In the genomic region with DNA sequence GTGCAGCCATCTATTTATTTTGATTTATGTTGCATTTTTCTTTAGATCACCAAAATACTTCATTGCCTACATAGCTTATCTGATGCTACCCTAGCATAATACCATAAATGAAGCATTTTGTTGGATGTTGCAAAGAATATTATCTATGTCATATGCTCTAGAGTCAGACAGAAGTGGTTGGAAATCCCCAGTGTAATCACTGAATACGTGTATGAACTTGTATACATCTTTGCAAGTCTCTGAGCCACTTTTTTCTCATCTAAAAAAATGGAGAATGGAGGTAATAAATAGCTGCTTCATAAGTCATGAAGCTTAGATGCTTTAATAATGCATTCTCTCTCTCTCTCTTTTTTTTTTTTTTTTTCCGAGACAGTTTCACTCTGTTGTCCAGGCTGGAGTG, we compare ENCODE assay signal across 20 cellular contexts. TPM values are rescaled to one million over a fixed set of nuclear protein-coding genes. Genes with fewer than 3 reads are reported as not detected.
A peak's percentile ranks its signal among the peaks of the same experiment; 100 is the strongest.
DNase-seq lines count a peak whose midpoint lies in the region; ATAC-seq lines count a peak whose summit lies in the region.
"Had no signal": no experiment of that assay in that cellular context is flagged by ENCODE, and none has a peak within 500 bp of the region (broad histone marks: within the 10 kb centered on the region; RNA-seq: fewer than 3 reads in every experiment).

No MANE protein-coding gene starts in this region.

- peak overlapping the region; percentile 100 for H3K27ac ChIP-seq in KOPT-K1 (ENCODE audit: low read depth, low read length, poor library complexity, severe bottlenecking)
- H3K27ac ChIP-seq in naive thymus-derived CD4-positive, alpha-beta T cell (ENCODE audit: low read depth, low read length): peak overlapping the region; percentile 98
- H3K27ac ChIP-seq: 22Rv1, GM23248, HL-60, KMS-11 had no signal

- intact Hi-C loops in naive thymus-derived CD4-positive, alpha-beta T cell (cut with micrococcal nuclease): no loop called here

- ATAC-seq in activated naive CD8-positive, alpha-beta T cell treated with anti-CD3 and anti-CD28 coated beads, Interleukin-2, amount 10 ng/mL, durations not matched to agents 7 days and 5 days (ENCODE audit: low read depth): no peak
- peak; percentile 58 for ATAC-seq in naive thymus-derived CD4-positive, alpha-beta T cell
- no peak for ATAC-seq in GM18519 (IDR thresholded peaks at IDR 0.05; ENCODE audit: low FRiP score, unreplicated experiment)

- H3K4me1 Mint-ChIP-seq in T-helper 1 cell treated with Interleukin-12 subunit alpha and Interleukin-12 subunit beta and Interleukin-4 antibody, amounts not matched to agents 30 μg/mL and 1 μg/mL, for 36 hours (ENCODE audit: low read depth): peaks cover 83% of the 10 kb centered on the region
- peaks cover 79% of the 10 kb centered on the region for H3K4me1 Mint-ChIP-seq in activated naive CD8-positive, alpha-beta T cell treated with anti-CD3 and anti-CD28 coated beads, Interleukin-2, amount 10 ng/mL, durations not matched to agents 7 days and 5 days
- peaks cover 66 to 99% (median 95%) of the 10 kb centered on the region in 7 donors for H3K4me1 Mint-ChIP-seq in naive thymus-derived CD4-positive, alpha-beta T cell

- H3K27ac Mint-ChIP-seq in T-helper 1 cell treated with Interleukin-12 subunit alpha and Interleukin-12 subunit beta and Interleukin-4 antibody, amounts not matched to agents 30 μg/mL and 1 μg/mL, for 36 hours: peak overlapping the region; percentile 92
- H3K27ac Mint-ChIP-seq in activated naive CD8-positive, alpha-beta T cell treated with anti-CD3 and anti-CD28 coated beads, Interleukin-2, amount 10 ng/mL, durations not matched to agents 7 days and 5 days: peak overlapping the region; percentile 82
- peak overlapping the region; percentile 92 to 99 (median 98) for H3K27ac Mint-ChIP-seq in naive thymus-derived CD4-positive, alpha-beta T cell

- H3K36me3 Mint-ChIP-seq in T-helper 1 cell treated with Interleukin-12 subunit alpha and Interleukin-12 subunit beta and Interleukin-4 antibody, amounts not matched to agents 30 μg/mL and 1 μg/mL, for 36 hours (ENCODE audit: low read depth): peaks cover 71% of the 10 kb centered on the region
- peaks cover 68% of the 10 kb centered on the region for H3K36me3 Mint-ChIP-seq in activated naive CD8-positive, alpha-beta T cell treated with anti-CD3 and anti-CD28 coated beads, Interleukin-2, amount 10 ng/mL, durations not matched to agents 7 days and 5 days
- H3K36me3 Mint-ChIP-seq in naive thymus-derived CD4-positive, alpha-beta T cell: peaks cover 16 to 80% (median 48%) of the 10 kb centered on the region in 5 donors

- H3K4me3 Mint-ChIP-seq in T-helper 1 cell treated with Interleukin-12 subunit alpha and Interleukin-12 subunit beta and Interleukin-4 antibody, amounts not matched to agents 30 μg/mL and 1 μg/mL, for 36 hours: peak overlapping the region; percentile 82
- peak overlapping the region; percentile 77 for H3K4me3 Mint-ChIP-seq in activated naive CD8-positive, alpha-beta T cell treated with anti-CD3 and anti-CD28 coated beads, Interleukin-2, amount 10 ng/mL, durations not matched to agents 7 days and 5 days
- H3K4me3 Mint-ChIP-seq in naive thymus-derived CD4-positive, alpha-beta T cell: peak overlapping the region; percentile 66 to 93 (median 88)

- DNase-seq in T-helper 1 cell (no peak), AG20443 (ENCODE audit: low spot score) (no peak), SW480 (ENCODE audit: low spot score) (no peak)
- no peak for DNase-seq in activated naive CD8-positive, alpha-beta T cell treated with anti-CD3 and anti-CD28 coated beads, Interleukin-2, amount 10 ng/mL, durations not matched to agents 7 days and 5 days
- DNase-seq in naive thymus-derived CD4-positive, alpha-beta T cell: peak in 5 of 9 donors; percentile 39 to 78 (median 60)
- DNase-seq: anterior cingulate cortex, cortex of kidney, EL, erythroblast, GM23248, islet precursor cell, mesendoderm, NCI-H1436, SIG-M5 had no signal

- POLR2A ChIA-PET in activated naive CD8-positive, alpha-beta T cell treated with anti-CD3 and anti-CD28 coated beads, Interleukin-2, amount 10 ng/mL, durations not matched to agents 7 days and 5 days (lab: Charles Lee): interaction anchor here (0.6 to 10.4 kb wide), 3 partner anchors 12 to 16 kb away, joined by 3 to 297 read pairs (median 4); a partner anchor contains a TSS
- POLR2A ChIA-PET in naive thymus-derived CD4-positive, alpha-beta T cell (lab: Charles Lee): interaction anchor here (0.6 to 59.0 kb wide), 3 partner anchors 10 to 132 kb away, joined by 3 to 2344 read pairs (median 2344); a partner anchor contains a TSS

- H3K27me3 Mint-ChIP-seq in T-helper 1 cell treated with Interleukin-12 subunit alpha and Interleukin-12 subunit beta and Interleukin-4 antibody, amounts not matched to agents 30 μg/mL and 1 μg/mL, for 36 hours (ENCODE audit: low read depth): no peaks in the 10 kb centered on the region
- no peaks in the 10 kb centered on the region for H3K27me3 Mint-ChIP-seq in activated naive CD8-positive, alpha-beta T cell treated with anti-CD3 and anti-CD28 coated beads, Interleukin-2, amount 10 ng/mL, durations not matched to agents 7 days and 5 days
- no peaks in the 10 kb centered on the region for H3K27me3 Mint-ChIP-seq in naive thymus-derived CD4-positive, alpha-beta T cell

- peaks cover 87 to 89% of the 10 kb centered on the region in 2 donors for H3K4me1 ChIP-seq in naive thymus-derived CD4-positive, alpha-beta T cell (ENCODE audit: control insufficient read depth in 2 of 2, insufficient read depth in 2 of 2, low read length in 2 of 2)

- no peaks in the 10 kb centered on the region for H3K9me3 Mint-ChIP-seq in T-helper 1 cell treated with Interleukin-12 subunit alpha and Interleukin-12 subunit beta and Interleukin-4 antibody, amounts not matched to agents 30 μg/mL and 1 μg/mL, for 36 hours
- no peaks in the 10 kb centered on the region for H3K9me3 Mint-ChIP-seq in activated naive CD8-positive, alpha-beta T cell treated with anti-CD3 and anti-CD28 coated beads, Interleukin-2, amount 10 ng/mL, durations not matched to agents 7 days and 5 days
- H3K9me3 Mint-ChIP-seq in naive thymus-derived CD4-positive, alpha-beta T cell: peaks cover 0 to 4% (median 0%) of the 10 kb centered on the region in 11 donors

- CTCF ChIA-PET in naive thymus-derived CD4-positive, alpha-beta T cell (lab: Charles Lee): interaction anchor here (9.6 to 26.3 kb wide), 2 partner anchors 14 to 22 kb away, joined by 192 to 758 read pairs; a partner anchor contains a TSS

- H3K27me3 ChIP-seq in naive thymus-derived CD4-positive, alpha-beta T cell (ENCODE audit: control insufficient read depth in 2 of 2, insufficient read depth in 2 of 2, low read length in 2 of 2): no peaks in the 10 kb centered on the region

- H3K9me3 ChIP-seq in KOPT-K1 (ENCODE audit: insufficient read depth, low read length, poor library complexity, severe bottlenecking): no peaks in the 10 kb centered on the region
- H3K9me3 ChIP-seq in naive thymus-derived CD4-positive, alpha-beta T cell (ENCODE audit: control insufficient read depth in 2 of 3, low read length in 3 of 3): no peaks in the 10 kb centered on the region

- H3K4me3 ChIP-seq in naive thymus-derived CD4-positive, alpha-beta T cell (ENCODE audit: low read length): peak overlapping the region; percentile 40
- H3K4me3 ChIP-seq: GM23248 had no signal

- peaks cover 78% of the 10 kb centered on the region for H3K36me3 ChIP-seq in KOPT-K1 (ENCODE audit: insufficient read depth, low read length)
- peaks cover 35 to 52% (median 44%) of the 10 kb centered on the region in 3 experiments for H3K36me3 ChIP-seq in naive thymus-derived CD4-positive, alpha-beta T cell (ENCODE audit: control insufficient read depth in 2 of 3, insufficient read depth in 3 of 3, low read length in 3 of 3)

RNA-seq across cellular contexts. Expression of a gene that starts 18.5 kb away (rescaled TPM):
- 1,000 to 10,000 TPM; 1,124 to 1,144 TPM for total RNA-seq in activated naive CD8-positive, alpha-beta T cell treated with anti-CD3 and anti-CD28 coated beads, Interleukin-2, amount 10 ng/mL, durations not matched to agents 7 days and 5 days
- 1,000 to 10,000 TPM in 3 of 5 experiments, 100 to 1,000 TPM in 2; 851 to 1,469 (median 1,230) TPM for total RNA-seq in naive thymus-derived CD4-positive, alpha-beta T cell
- 100 to 1,000 TPM; 163 to 184 TPM for polyA plus RNA-seq in naive thymus-derived CD4-positive, alpha-beta T cell

Comparison
In these comparisons a context has a peak if more than half of its experiments do, and no peak if none do; other contexts are left out.
1. DNase-seq: peak in naive thymus-derived CD4-positive, alpha-beta T cell (5 of 9); none in T-helper 1 cell (0 of 5), activated naive CD8-positive, alpha-beta T cell treated with anti-CD3 and anti-CD28 coated beads, Interleukin-2, amount 10 ng/mL, durations not matched to agents 7 days and 5 days (single experiment), AG20443 (single experiment) and SW480 (single experiment).
2. Peak in every context shown above with its lines, with median percentiles within 50 percentile points of each other: H3K27ac Mint-ChIP-seq and H3K4me3 Mint-ChIP-seq.